In genomic region chr10:43202657-43203490, GRCh38 we compare ENCODE assay signal across 8 cellular contexts.
DNase-seq lines count a peak whose midpoint lies in the region; ATAC-seq and TF ChIP-seq lines count a peak whose summit lies in the region.

No MANE protein-coding gene starts in this region.

- DNase-seq in NAMALWA (ENCODE audit: low spot score): peak; percentile 68
- DNase-seq in ascending aorta (ENCODE audit: low spot score in 2 of 2): peak in 1 of 2 donors; percentile 59
- DNase-seq in stimulated activated CD8-positive, alpha-beta memory T cell treated with anti-CD3 and anti-CD28 coated beads, Interleukin-12 subunit alpha, Interleukin-12 subunit beta, amount 100 ng/mL, for 4 hours (ENCODE audit: low read depth): peak; percentile 28
- DNase-seq in NOMO-1 (lab: John Stamatoyannopoulos, UW; ENCODE audit: unreplicated experiment in 2 of 2): no peak
- no peak for DNase-seq in KBM-7
- DNase-seq in NCI-H1048 (lab: John Stamatoyannopoulos, UW): no peak

- H3K4me1 ChIP-seq in ascending aorta (peaks cover 0 to 2% of the 10 kb centered on the region in 2 donors), iPS-20b (ENCODE audit: insufficient read depth, low read length) (no peaks in the 10 kb centered on the region; the same call in 1 of the 2 replicates)

- H3K4me3 ChIP-seq in ascending aorta: peak overlapping the region; percentile 54 to 57
- peak overlapping the region; percentile 86 for H3K4me3 ChIP-seq in iPS-20b (ENCODE audit: low read length)

- intact Hi-C loops in ascending aorta (cut with DNase I): no loop called here

- H3K27me3 ChIP-seq in ascending aorta (no peaks in the 10 kb centered on the region), iPS-20b (ENCODE audit: insufficient read depth, low read length) (no peaks in the 10 kb centered on the region)

- H3K9me3 ChIP-seq in ascending aorta: no peaks in the 10 kb centered on the region
- no peaks in the 10 kb centered on the region for H3K9me3 ChIP-seq in iPS-20b (ENCODE audit: insufficient read depth, low read depth, low read length)

- TF ChIP-seq CTCF in ascending aorta (IDR thresholded peaks at IDR 0.05): no peak

- H3K36me3 ChIP-seq in ascending aorta (no peaks in the 10 kb centered on the region), iPS-20b (ENCODE audit: insufficient read depth, low read depth, low read length) (peaks cover 32% of the 10 kb centered on the region)

- no peak overlapping the region for H3K27ac ChIP-seq in ascending aorta
- H3K27ac ChIP-seq in iPS-20b (ENCODE audit: low read length): no peak overlapping the region

- peak; percentile 37 for ATAC-seq in GM18909 (IDR thresholded peaks at IDR 0.05; ENCODE audit: poor library complexity, unreplicated experiment)

- peak overlapping the region; percentile 77; the same call in 1 of the 2 replicates for H3K9ac ChIP-seq in iPS-20b (ENCODE audit: low read depth, low read length)

- in situ Hi-C loops in KBM-7 (cut with MboI; ENCODE audit: low pct_unique_long_range_greater_than_20kb, low sequenced_read_pairs): no loop called here

Comparison
In these comparisons a context has a peak if more than half of its experiments do, and no peak if none do; other contexts are left out.
1. DNase-seq: peak in NAMALWA (single experiment) and stimulated activated CD8-positive, alpha-beta memory T cell treated with anti-CD3 and anti-CD28 coated beads, Interleukin-12 subunit alpha, Interleukin-12 subunit beta, amount 100 ng/mL, for 4 hours (single experiment); none in NOMO-1 (0 of 2), KBM-7 (single experiment) and NCI-H1048 (single experiment).